In genomic region chr2:213766062-213766461, GRCh38 we compare ENCODE assay signal across 12 cellular contexts.
DNase-seq lines count a peak whose midpoint lies in the region; ATAC-seq and TF ChIP-seq lines count a peak whose summit lies in the region.
"Had no signal": no experiment of that assay in that cellular context is flagged by ENCODE, and none has a peak within 500 bp of the region (broad histone marks: within the 10 kb centered on the region; RNA-seq: fewer than 3 reads in every experiment).

No MANE protein-coding gene starts in this region.

- no peaks in the 10 kb centered on the region for H3K9me3 ChIP-seq in SU-DHL-6 (ENCODE audit: insufficient read depth, low read length)

- DNase-seq in midbrain (lab: John Stamatoyannopoulos, UW) (no peak), NCI-H2081 (lab: John Stamatoyannopoulos, UW) (no peak), GDM1 (lab: John Stamatoyannopoulos, UW) (no peak)
- DNase-seq in activated effector memory CD4-positive, alpha-beta T cell treated with anti-CD3 and anti-CD28 coated beads, Interleukin-2, amount 50 U/mL, for 16 hours, result no peak
- DNase-seq: activated CD8-positive, alpha-beta memory T cell treated with anti-CD3 and anti-CD28 coated beads, Interleukin-2, amount 50 U/mL, for 48 hours; NCI-H748 treated with DMSO at 0.1 percent for 48 hours; stimulated activated naive CD4-positive, alpha-beta T cell treated with Interleukin-2 at 50 U/mL for 16 hours had no signal

- H3F3A ChIP-seq in SU-DHL-6 (ENCODE audit: insufficient read depth), result no peaks in the 10 kb centered on the region

- no peaks in the 10 kb centered on the region for H3K36me3 ChIP-seq in SU-DHL-6 (ENCODE audit: low read length)

- TF ChIP-seq CTCF in SU-DHL-6 (IDR thresholded peaks at IDR 0.05; ENCODE audit: insufficient read depth, low read length, poor library complexity, severe bottlenecking), result no peak

- H3K27ac ChIP-seq in SU-DHL-6 (ENCODE audit: low read depth, low read length), result no peak overlapping the region

- no peaks in the 10 kb centered on the region for H4K20me1 ChIP-seq in SU-DHL-6 (ENCODE audit: low read depth, low read length)

- H3K4me3 ChIP-seq in SU-DHL-6 (ENCODE audit: insufficient read depth, low read length, poor library complexity, severe bottlenecking), result no peak overlapping the region

- no peaks in the 10 kb centered on the region for H3K79me2 ChIP-seq in SU-DHL-6 (ENCODE audit: insufficient read depth, low read length)

- no peak overlapping the region for H2AFZ ChIP-seq in SU-DHL-6 (ENCODE audit: low read depth, low read length, severe bottlenecking)

- ATAC-seq in GM18868 (IDR thresholded peaks at IDR 0.05; ENCODE audit: unreplicated experiment) (peak; percentile 50), GM21528 (IDR thresholded peaks at IDR 0.05; ENCODE audit: low FRiP score, unreplicated experiment) (peak; percentile 56), HG03066 (IDR thresholded peaks at IDR 0.05; ENCODE audit: low read depth, unreplicated experiment) (peak; percentile 35)
- ATAC-seq: esophagus mucosa had no signal

- H3K9me2 ChIP-seq in SU-DHL-6 (replicated peaks; ENCODE audit: insufficient read depth, low read length), result no peaks in the 10 kb centered on the region

- no peak overlapping the region for H3K9ac ChIP-seq in SU-DHL-6 (ENCODE audit: low read length)

- no peaks in the 10 kb centered on the region for H3K27me3 ChIP-seq in SU-DHL-6 (ENCODE audit: low read length)

- H3K4me2 ChIP-seq in SU-DHL-6 (ENCODE audit: low read depth, low read length, poor library complexity, severe bottlenecking), result peak overlapping the region; percentile 31
